Comparison of ENCODE assay signal across 21 cellular contexts in genomic region chr1:192100686-192101468, GRCh38. TPM values are rescaled to one million over a fixed set of nuclear protein-coding genes. Genes with fewer than 3 reads are reported as not detected.
"Had no signal": no experiment of that assay in that cellular context is flagged by ENCODE, and none has a peak within 500 bp of the region (broad histone marks: within the 10 kb centered on the region; RNA-seq: fewer than 3 reads in every experiment).

No MANE protein-coding gene starts in this region.

- H3K4me3 ChIP-seq: ovary, psoas muscle, stomach, upper lobe of right lung had no signal

- H3K9me3 ChIP-seq: ovary, psoas muscle, stomach, upper lobe of right lung had no signal

- ATAC-seq: effector memory CD8-positive, alpha-beta T cell; naive thymus-derived CD8-positive, alpha-beta T cell; psoas muscle; right cardiac atrium; upper lobe of right lung had no signal

- H3K36me3 ChIP-seq: ovary, stomach, upper lobe of right lung had no signal

- DNase-seq: activated B cell treated with CpG ODN at 0.5 μM for 24 hours; activated CD4-positive, alpha-beta memory T cell treated with anti-CD3 and anti-CD28 coated beads for 36 hours; activated CD4-positive, alpha-beta T cell treated with anti-CD3 and anti-CD28 coated beads for 4 hours; activated gamma-delta T cell treated with Interleukin-2 at 50 U/mL for 16 hours; activated naive CD8-positive, alpha-beta T cell treated with anti-CD3 and anti-CD28 coated beads for 36 hours; activated T-cell treated with anti-CD3 and anti-CD28 coated beads for 4 hours; amniotic stem cell; dermis blood vessel endothelial cell; effector memory CD8-positive, alpha-beta T cell; foreskin melanocyte; immature natural killer cell; mesendoderm; naive thymus-derived CD8-positive, alpha-beta T cell; ovary; psoas muscle; right cardiac atrium; stomach; upper lobe of right lung had no signal

- H3K27ac ChIP-seq: ovary, psoas muscle, stomach, upper lobe of right lung had no signal

- H3K4me1 ChIP-seq: psoas muscle, stomach, upper lobe of right lung had no signal

- H3K27me3 ChIP-seq: ovary, stomach, upper lobe of right lung had no signal

RNA-seq across cellular contexts. Expression of gene RGS18, which starts 57.4 kb away (rescaled TPM):
- total RNA-seq: activated B cell treated with CpG ODN at 0.5 μM for 24 hours; activated naive CD8-positive, alpha-beta T cell treated with anti-CD3 and anti-CD28 coated beads for 36 hours; activated T-helper 1 cell treated with anti-CD3 and anti-CD28 coated beads, Interleukin-12 subunit alpha, Interleukin-12 subunit beta, Interleukin-2, Interleukin-4 antibody, amounts not matched to agents 30 ng/mL and 10 ng/mL and 1 ng/mL, durations not matched to agents 14 hours and 24 hours and 36 hours; dermis blood vessel endothelial cell; epithelial cell of proximal tubule had no signal
- polyA plus RNA-seq: fibroblast of lung; naive thymus-derived CD8-positive, alpha-beta T cell had no signal
